ENCODE assay signal across 16 cellular contexts in the genomic region with DNA sequence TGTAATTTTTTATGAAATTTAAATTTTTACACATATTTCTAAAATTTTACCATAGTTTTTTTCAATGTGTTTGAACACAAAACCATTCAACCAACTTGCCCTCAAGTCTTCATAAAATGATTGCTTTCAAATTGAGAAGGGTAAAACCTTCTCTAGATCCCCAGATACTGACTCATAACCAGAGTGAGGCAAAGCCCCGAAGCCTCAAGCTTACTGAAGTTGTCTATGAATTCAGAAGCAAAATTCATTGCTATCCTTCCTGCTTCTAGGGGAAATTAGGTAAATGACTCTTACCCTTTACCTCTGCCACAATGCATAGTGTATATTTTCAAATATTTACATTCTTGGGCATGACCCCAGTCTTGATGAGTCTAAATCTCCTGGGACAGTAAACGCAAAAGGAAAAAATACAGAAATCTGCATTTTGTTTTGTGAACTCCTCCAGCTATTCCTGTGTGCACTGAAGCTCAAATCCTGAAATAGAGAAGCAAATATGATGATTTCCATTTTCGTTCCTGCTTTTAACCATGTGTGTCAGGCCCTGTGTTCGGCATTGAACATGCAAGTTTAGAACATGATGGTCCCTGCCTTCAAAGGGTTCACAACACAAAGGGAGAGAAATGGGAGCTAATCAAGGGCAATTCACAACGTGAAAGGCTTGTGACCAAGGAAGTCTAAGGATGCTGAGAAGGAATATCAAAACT.
A peak's percentile ranks its signal among the peaks of the same experiment; 100 is the strongest.
DNase-seq lines count a peak whose midpoint lies in the region; ATAC-seq, FAIRE-seq and TF ChIP-seq lines count a peak whose summit lies in the region.
"Had no signal": no experiment of that assay in that cellular context is flagged by ENCODE, and none has a peak within 500 bp of the region (broad histone marks: within the 10 kb centered on the region; RNA-seq: fewer than 3 reads in every experiment).

No MANE protein-coding gene starts in this region.

- SMC1A ChIA-PET in GM12878 (lab: Charles Lee; ENCODE audit: uncharacterized antibody, unreplicated experiment), result interaction anchor here (1.6 kb wide), 1 partner anchor 11 kb away, joined by 5 read pairs; no protein-coding TSS in a partner anchor

- CTCF ChIA-PET in activated CD4-positive, alpha-beta T cell treated with anti-CD3 and anti-CD28 coated beads for 36 hours (lab: Charles Lee), result interaction anchor here (0.6 to 2.0 kb wide), 3 partner anchors 10 to 102 kb away, joined by 3 to 7 read pairs (median 4); no protein-coding TSS in a partner anchor
- CTCF ChIA-PET in GM12878 (lab: Yijun Ruan, JAX) (interaction anchor here (1.4 kb wide), 1 partner anchor 10 kb away, joined by 5 read pairs; no protein-coding TSS in a partner anchor), PC-3 (lab: Charles Lee) (no interaction called here)

- TF ChIP-seq CTCF in GM12878 (IDR thresholded peaks at IDR 0.05 in 2 of 3, conservative IDR thresholded peaks at IDR 0.05 in 1 of 3; ENCODE audit: control insufficient read depth in 2 of 3, extremely low read depth in 1 of 3, insufficient read depth in 1 of 3, low read depth in 3 of 3, low read length in 3 of 3), result no peak
- no peak for TF ChIP-seq CTCF in PC-3 (conservative IDR thresholded peaks at IDR 0.05; ENCODE audit: low read depth, low read length)
- no peak for TF ChIP-seq CTCF in left ventricle myocardium inferior (IDR thresholded peaks at IDR 0.05; ENCODE audit: borderline replicate concordance)

- H2AFZ ChIP-seq in GM12878 (ENCODE audit: control insufficient read depth, low read depth, low read length) (no peak overlapping the region), PC-3 (ENCODE audit: low read length) (no peak overlapping the region)

- in situ Hi-C loops in GM12878 (cut with MboI), result no loop called here

- H3K4me1 ChIP-seq in GM12878 (ENCODE audit: control insufficient read depth, insufficient read depth, low read length) (no peaks in the 10 kb centered on the region), PC-3 (ENCODE audit: insufficient read depth, low read length) (no peaks in the 10 kb centered on the region), left ventricle myocardium inferior (no peaks in the 10 kb centered on the region)
- H3K4me1 ChIP-seq: breast epithelium, tibial artery had no signal

- FAIRE-seq in GM12878 (lab: Jason Lieb, UNC) (no peak), GM19239 (lab: Jason Lieb, UNC) (no peak)

- TF ChIP-seq POLR2A in GM12878 (IDR thresholded peaks at IDR 0.05; ENCODE audit: low read depth, low read length), result no peak

- H3K27me3 Mint-ChIP-seq in activated CD4-positive, alpha-beta T cell treated with anti-CD3 and anti-CD28 coated beads for 36 hours, result peaks cover 24% of the 10 kb centered on the region

- H3K27ac ChIP-seq in GM12878 (ENCODE audit: control insufficient read depth, insufficient read depth) (no peak overlapping the region), PC-3 (ENCODE audit: low read length) (no peak overlapping the region), left ventricle myocardium inferior (replicated peaks) (no peak overlapping the region)
- H3K27ac ChIP-seq: 22Rv1, breast epithelium, tibial artery had no signal

- H3K4me2 ChIP-seq in GM12878 (ENCODE audit: control insufficient read depth, insufficient read depth) (0 out of 2 replicates have a peak overlapping the region, but pooled peaks have one; percentile 11), PC-3 (ENCODE audit: low read length) (no peak overlapping the region)

- POLR2A ChIA-PET in activated CD4-positive, alpha-beta T cell treated with anti-CD3 and anti-CD28 coated beads for 36 hours (lab: Charles Lee), result no interaction called here
- POLR2A ChIA-PET in GM12878 (lab: Charles Lee), result no interaction called here
- POLR2A ChIA-PET in PC-3 (lab: Charles Lee; ENCODE audit: unreplicated experiment), result no interaction called here

- no peaks in the 10 kb centered on the region for H3F3A ChIP-seq in PC-3 (ENCODE audit: low read length, unreplicated experiment)

- H3K9me3 ChIP-seq in GM12878 (replicated peaks; ENCODE audit: control insufficient read depth, insufficient read depth, low read length), result no peaks in the 10 kb centered on the region
- no peaks in the 10 kb centered on the region for H3K9me3 ChIP-seq in PC-3 (ENCODE audit: low read length)
- no peaks in the 10 kb centered on the region for H3K9me3 ChIP-seq in left ventricle myocardium inferior (replicated peaks)
- H3K9me3 ChIP-seq: breast epithelium, tibial artery had no signal

- ATAC-seq in activated CD4-positive, alpha-beta T cell treated with anti-CD3 and anti-CD28 coated beads for 36 hours, result no peak
- peak; percentile 93 for ATAC-seq in GM21390 (IDR thresholded peaks at IDR 0.05; ENCODE audit: unreplicated experiment)
- peak; percentile 96 for ATAC-seq in HG02973 (IDR thresholded peaks at IDR 0.05; ENCODE audit: unreplicated experiment)
- peak; percentile 76 for ATAC-seq in GM12878
- ATAC-seq in PC-3, result no peak
- ATAC-seq: SK-N-SH treated with all-trans-retinoic acid at 6 μM for 48 hours had no signal

- DNase-seq in activated CD4-positive, alpha-beta T cell treated with anti-CD3 and anti-CD28 coated beads for 36 hours, result peak; percentile 30
- no peak for DNase-seq in activated CD4-positive, alpha-beta T cell treated with anti-CD3 and anti-CD28 coated beads, Interleukin-2, amount 50 U/mL, for 48 hours
- DNase-seq in GM12878 (ENCODE audit: low read depth, low spot score), result peak; percentile 25
- no peak for DNase-seq in PC-3
- no peak for DNase-seq in GM19239 (ENCODE audit: insufficient read length, low spot score)
- DNase-seq in left ventricle myocardium inferior, result no peak
- DNase-seq: HFFc6, KG1, NCI-H2029 treated with DMSO at 0.1 percent for 48 hours, tibial artery had no signal

- no peak for TF ChIP-seq RAD21 in GM12878 (IDR thresholded peaks at IDR 0.05; ENCODE audit: insufficient read depth, low read depth, low read length)

- intact Hi-C loops in activated CD4-positive, alpha-beta T cell treated with anti-CD3 and anti-CD28 coated beads for 36 hours (cut with DNase I, micrococcal nuclease), result no loop called here
- intact Hi-C loops in GM12878 (cut with micrococcal nuclease; ENCODE audit: unreplicated experiment), result no loop called here
- intact Hi-C loops in PC-3 (cut with micrococcal nuclease), result no loop called here
- intact Hi-C loops in left ventricle myocardium inferior (cut with micrococcal nuclease), result no loop called here

- 0% methylated on average over 5 of the region's 5 CpGs for WGBS in GM12878 (ENCODE audit: insufficient coverage, insufficient replicate concordance, low lambda C conversion rate, missing lambda C conversion rate)

- BruUV-seq in GM12878 (replicated peaks; lab: Mats Ljungman, UMichigan) (no TSS peak), PC-3 (replicated peaks; lab: Mats Ljungman, UMichigan) (no TSS peak)

- H3K79me2 ChIP-seq in GM12878 (ENCODE audit: control insufficient read depth, insufficient read depth, low read length) (no peaks in the 10 kb centered on the region), PC-3 (ENCODE audit: low read length) (no peaks in the 10 kb centered on the region)

- no peaks in the 10 kb centered on the region for H3K27me3 ChIP-seq in GM12878 (replicated peaks in 1 of 2; ENCODE audit: control insufficient read depth in 2 of 2, insufficient read depth in 2 of 2, low read length in 1 of 2)
- peaks cover 28% of the 10 kb centered on the region for H3K27me3 ChIP-seq in PC-3 (ENCODE audit: low read length)
- peaks cover 7% of the 10 kb centered on the region for H3K27me3 ChIP-seq in left ventricle myocardium inferior (ENCODE audit: low read depth)
- H3K27me3 ChIP-seq: breast epithelium, tibial artery had no signal

- H3K36me3 ChIP-seq in GM12878 (ENCODE audit: control insufficient read depth in 2 of 2, insufficient read depth in 2 of 2, low read length in 1 of 2) (no peaks in the 10 kb centered on the region), PC-3 (ENCODE audit: low read depth, low read length) (no peaks in the 10 kb centered on the region), left ventricle myocardium inferior (no peaks in the 10 kb centered on the region)
- H3K36me3 ChIP-seq: breast epithelium, tibial artery had no signal

- H4K20me1 ChIP-seq in GM12878 (ENCODE audit: control insufficient read depth, insufficient read depth) (no peaks in the 10 kb centered on the region), PC-3 (ENCODE audit: low read length) (no peaks in the 10 kb centered on the region)

- H3K4me3 ChIP-seq in GM12878 (0 out of 2 replicates have a peak overlapping the region, but pooled peaks have one; percentile 1), PC-3 (ENCODE audit: low read length) (no peak overlapping the region), left ventricle myocardium inferior (no peak overlapping the region)
- H3K4me3 ChIP-seq: breast epithelium, tibial artery had no signal

- H3K27ac Mint-ChIP-seq in activated CD4-positive, alpha-beta T cell treated with anti-CD3 and anti-CD28 coated beads for 36 hours, result no peak overlapping the region
- H3K27ac Mint-ChIP-seq: HFFc6, nephron had no signal

- no peak overlapping the region for H3K4me3 Mint-ChIP-seq in activated CD4-positive, alpha-beta T cell treated with anti-CD3 and anti-CD28 coated beads for 36 hours
- H3K4me3 Mint-ChIP-seq: HFFc6, nephron had no signal

- no peaks in the 10 kb centered on the region for H3K4me1 Mint-ChIP-seq in activated CD4-positive, alpha-beta T cell treated with anti-CD3 and anti-CD28 coated beads for 36 hours

- H3K9ac ChIP-seq in GM12878 (ENCODE audit: control insufficient read depth, insufficient read depth, low read length) (no peak overlapping the region), PC-3 (ENCODE audit: low read length) (no peak overlapping the region)

- no peaks in the 10 kb centered on the region for H3K9me2 ChIP-seq in PC-3 (replicated peaks; ENCODE audit: low read length)

- RAD21 ChIA-PET in GM12878 (lab: Charles Lee; ENCODE audit: unreplicated experiment), result no interaction called here

- no peak for TF ChIP-seq EP300 in GM12878 (IDR thresholded peaks at IDR 0.05; ENCODE audit: borderline replicate concordance in 1 of 2, control insufficient read depth in 1 of 2, low read depth in 2 of 2, low read length in 2 of 2)

- no peaks in the 10 kb centered on the region for H3K9me3 Mint-ChIP-seq in activated CD4-positive, alpha-beta T cell treated with anti-CD3 and anti-CD28 coated beads for 36 hours (ENCODE audit: low read depth)
- H3K9me3 Mint-ChIP-seq: nephron had no signal

- H3K36me3 Mint-ChIP-seq in activated CD4-positive, alpha-beta T cell treated with anti-CD3 and anti-CD28 coated beads for 36 hours (ENCODE audit: low read depth), result no peaks in the 10 kb centered on the region

TF ChIP-seq in GM12878, 131 proteins besides CTCF, POLR2A, EP300 and RAD21 (continues in another document):
- TF ChIP-seq ETV6 (conservative IDR thresholded peaks at IDR 0.05 in 1 of 2, IDR thresholded peaks at IDR 0.05 in 1 of 2; ENCODE audit: borderline replicate concordance in 1 of 2, low read depth in 1 of 2) (no peak), KDM1A (IDR thresholded peaks at IDR 0.05; ENCODE audit: borderline replicate concordance) (no peak), NFIC (IDR thresholded peaks at IDR 0.05; ENCODE audit: low read depth, low read length) (peak; percentile 25; the same call in 1 of the 2 replicates), HDGF (IDR thresholded peaks at IDR 0.05) (no peak), ZSCAN29 (IDR thresholded peaks at IDR 0.05) (no peak), HDAC2 (IDR thresholded peaks at IDR 0.05) (no peak)

Comparison
In these comparisons a context has a peak if more than half of its experiments do, and no peak if none do; other contexts are left out.
1. DNase-seq: peak in activated CD4-positive, alpha-beta T cell treated with anti-CD3 and anti-CD28 coated beads for 36 hours (single experiment) and GM12878 (single experiment); none in activated CD4-positive, alpha-beta T cell treated with anti-CD3 and anti-CD28 coated beads, Interleukin-2, amount 50 U/mL, for 48 hours (0 of 2), PC-3 (single experiment), GM19239 (single experiment) and left ventricle myocardium inferior (single experiment).
2. ATAC-seq: peak in GM21390 (single experiment), HG02973 (single experiment) and GM12878 (single experiment); none in activated CD4-positive, alpha-beta T cell treated with anti-CD3 and anti-CD28 coated beads for 36 hours (single experiment) and PC-3 (single experiment).